27 cellular contexts compared by ENCODE assay signal in the genomic region with DNA sequence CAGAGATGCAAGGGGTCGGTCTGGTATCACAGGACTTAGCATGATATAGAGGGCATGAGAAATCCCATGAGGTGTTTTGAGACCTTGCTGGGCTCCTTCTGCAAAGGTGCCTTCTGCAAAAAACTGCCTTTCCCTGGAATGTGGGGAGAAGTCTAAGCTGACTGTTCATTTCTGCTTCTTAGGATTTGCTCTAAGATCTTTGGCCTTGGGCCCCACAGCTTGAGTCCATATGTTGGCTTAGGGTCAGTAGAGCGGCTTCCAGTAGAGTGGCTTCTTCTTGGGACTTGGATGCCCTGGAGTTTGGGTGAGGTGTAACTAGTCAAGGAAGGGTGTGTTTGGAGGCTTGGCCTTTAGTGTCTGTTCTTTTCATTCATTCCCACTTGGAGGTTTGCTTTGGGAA. TPM values are rescaled to one million over a fixed set of nuclear protein-coding genes. Genes with fewer than 3 reads are reported as not detected.
DNase-seq lines count a peak whose midpoint lies in the region; ATAC-seq and TF ChIP-seq lines count a peak whose summit lies in the region.
"Had no signal": no experiment of that assay in that cellular context is flagged by ENCODE, and none has a peak within 500 bp of the region (broad histone marks: within the 10 kb centered on the region; RNA-seq: fewer than 3 reads in every experiment).

No MANE protein-coding gene starts in this region.

- peak overlapping the region; percentile 41 for H2AK5ac ChIP-seq in mesenchymal stem cell (ENCODE audit: low read length, severe bottlenecking)

- no peak overlapping the region for H3K23ac ChIP-seq in mesenchymal stem cell (ENCODE audit: low read length in 2 of 2)

- H3K79me1 ChIP-seq in mesenchymal stem cell (replicated peaks; ENCODE audit: low read length, poor library complexity, severe bottlenecking): peaks cover 23% of the 10 kb centered on the region

- H3K4me3 ChIP-seq in adrenal gland (no peak overlapping the region), mesenchymal stem cell (ENCODE audit: insufficient read depth in 1 of 2, low read depth in 1 of 2, low read length in 2 of 2) (no peak overlapping the region), HAP-1 (no peak overlapping the region)
- H3K4me3 ChIP-seq: upper lobe of left lung had no signal

- peaks cover 26 to 30% of the 10 kb centered on the region in 2 donors for H3K4me1 ChIP-seq in adrenal gland (replicated peaks in 1 of 2)
- peaks cover 27% of the 10 kb centered on the region for H3K4me1 ChIP-seq in mesenchymal stem cell (ENCODE audit: control insufficient read depth, insufficient read depth, low read depth, low read length)
- H3K4me1 ChIP-seq in HAP-1: no peaks in the 10 kb centered on the region

- H3K9me3 ChIP-seq in adrenal gland (replicated peaks in 1 of 3): no peaks in the 10 kb centered on the region
- no peaks in the 10 kb centered on the region for H3K9me3 ChIP-seq in mesenchymal stem cell (ENCODE audit: control insufficient read depth, low read length)
- H3K9me3 ChIP-seq in HAP-1: no peaks in the 10 kb centered on the region
- H3K9me3 ChIP-seq: SK-N-SH, upper lobe of left lung had no signal

- H2BK12ac ChIP-seq in mesenchymal stem cell (ENCODE audit: low read length in 2 of 2): no peak overlapping the region

- H3K36me3 ChIP-seq in adrenal gland (replicated peaks in 1 of 2): peaks cover 0 to 51% of the 10 kb centered on the region in 2 donors
- peaks cover 48 to 73% of the 10 kb centered on the region in 2 experiments for H3K36me3 ChIP-seq in mesenchymal stem cell (ENCODE audit: control insufficient read depth in 1 of 2, insufficient read depth in 2 of 2, low read depth in 1 of 2, low read length in 2 of 2)
- H3K36me3 ChIP-seq in HAP-1 (replicated peaks): no peaks in the 10 kb centered on the region

- H3K4me1 Mint-ChIP-seq in activated naive CD4-positive, alpha-beta T cell treated with anti-CD3 and anti-CD28 coated beads, Interleukin-2, amount 50 U/mL, for 24 hours: peaks cover 15% of the 10 kb centered on the region
- H3K4me1 Mint-ChIP-seq: mesothelial cell of epicardium had no signal

- no peak overlapping the region for H2BK5ac ChIP-seq in mesenchymal stem cell (ENCODE audit: low read depth, low read length, poor library complexity, severe bottlenecking)

- peak overlapping the region in 4 of 5 donors; percentile 81 to 90 (median 87) for H3K27ac ChIP-seq in adrenal gland
- H3K27ac ChIP-seq in mesenchymal stem cell (ENCODE audit: low read length, poor library complexity, severe bottlenecking): no peak overlapping the region

- H3K27me3 Mint-ChIP-seq in activated naive CD4-positive, alpha-beta T cell treated with anti-CD3 and anti-CD28 coated beads, Interleukin-2, amount 50 U/mL, for 24 hours: no peaks in the 10 kb centered on the region
- H3K27me3 Mint-ChIP-seq: activated naive CD4-positive, alpha-beta T cell treated with anti-CD3 and anti-CD28 coated beads, Interleukin-2, amount 10 ng/mL, durations not matched to agents 7 days and 5 days; CD4-positive, alpha-beta memory T cell had no signal

- H3K27ac Mint-ChIP-seq in activated naive CD4-positive, alpha-beta T cell treated with anti-CD3 and anti-CD28 coated beads, Interleukin-2, amount 50 U/mL, for 24 hours: peak overlapping the region; percentile 14
- H3K27ac Mint-ChIP-seq: activated naive CD4-positive, alpha-beta T cell treated with anti-CD3 and anti-CD28 coated beads, Interleukin-2, amount 10 ng/mL, durations not matched to agents 7 days and 5 days; mesothelial cell of epicardium had no signal

- H4K8ac ChIP-seq in mesenchymal stem cell (ENCODE audit: low read length): no peak overlapping the region

- no peak overlapping the region for H3K4me2 ChIP-seq in mesenchymal stem cell (ENCODE audit: low read length, poor library complexity, severe bottlenecking)

- no peak for DNase-seq in activated naive CD4-positive, alpha-beta T cell treated with anti-CD3 and anti-CD28 coated beads, Interleukin-2, amount 50 U/mL, for 16 hours
- DNase-seq in adrenal gland (peak in 2 of 7 donors; percentile 13 to 38), mesenchymal stem cell (no peak), NCI-H1694 (lab: John Stamatoyannopoulos, UW) (no peak), HAP-1 (ENCODE audit: low spot score in 2 of 2) (no peak)
- DNase-seq: activated CD4-positive, alpha-beta T cell treated with anti-CD3 and anti-CD28 coated beads, Interleukin-2, amount 50 U/mL, for 4 hours; activated CD8-positive, alpha-beta memory T cell treated with anti-CD3 and anti-CD28 coated beads, Interleukin-2, amount 50 U/mL, for 4 hours; activated naive CD4-positive, alpha-beta T cell treated with anti-CD3 and anti-CD28 coated beads, Interleukin-2, amount 10 ng/mL, durations not matched to agents 7 days and 5 days; AML-193; aorta; CD4-positive, alpha-beta memory T cell; DMS 273 treated with DMSO at 0.1 percent for 48 hours; effector memory CD4-positive, alpha-beta T cell; islet precursor cell; Kasumi-1; NCI-H1417 treated with DMSO at 0.1 percent for 48 hours; NCI-H2081 treated with DMSO at 0.1 percent for 48 hours; NCI-H2227 treated with DMSO at 0.1 percent for 48 hours; NCI-H526; NK-92 treated with Interleukin-12 subunit alpha and Interleukin-12 subunit beta, amount 100 ng/mL, for 24 hours; SK-N-SH; stimulated activated CD4-positive, alpha-beta T cell treated with anti-CD3 and anti-CD28 coated beads, Interleukin-4, amount 100 ng/mL, for 24 hours; upper lobe of left lung had no signal

- H2BK120ac ChIP-seq in mesenchymal stem cell (ENCODE audit: low read depth, low read length): no peak overlapping the region

- no peak overlapping the region for H2BK15ac ChIP-seq in mesenchymal stem cell (ENCODE audit: low read depth, poor library complexity, severe bottlenecking)

- H3K9me3 Mint-ChIP-seq in activated naive CD4-positive, alpha-beta T cell treated with anti-CD3 and anti-CD28 coated beads, Interleukin-2, amount 50 U/mL, for 24 hours: no peaks in the 10 kb centered on the region
- H3K9me3 Mint-ChIP-seq: activated naive CD4-positive, alpha-beta T cell treated with anti-CD3 and anti-CD28 coated beads, Interleukin-2, amount 10 ng/mL, durations not matched to agents 7 days and 5 days; CD4-positive, alpha-beta memory T cell had no signal

- H4K91ac ChIP-seq in mesenchymal stem cell (ENCODE audit: low read length): no peak overlapping the region

- H3K9ac ChIP-seq in mesenchymal stem cell (ENCODE audit: low read length): no peak overlapping the region

- no peak overlapping the region for H3K4ac ChIP-seq in mesenchymal stem cell (ENCODE audit: low read depth in 1 of 2, low read length in 2 of 2)

- TF ChIP-seq POLR2A in adrenal gland (IDR thresholded peaks at IDR 0.05): no peak

- WGBS in adrenal gland, 4 donors: 96 to 100% (median 97%) methylated on average over 1 to 2 of the region's 2 CpGs
- WGBS in mesenchymal stem cell: 98% methylated on average over 2 of the region's 2 CpGs

- no peak for ATAC-seq in HG03469 (IDR thresholded peaks at IDR 0.05; ENCODE audit: unreplicated experiment)
- no peak for ATAC-seq in HG03196 (IDR thresholded peaks at IDR 0.05; ENCODE audit: unreplicated experiment)

- intact Hi-C loops in adrenal gland (cut with DNase I): no loop called here

- no peak overlapping the region for H3K14ac ChIP-seq in mesenchymal stem cell (ENCODE audit: low read length in 2 of 2)

- H2AFZ ChIP-seq in mesenchymal stem cell (ENCODE audit: low read depth, low read length): no peak overlapping the region

- H3K4me3 Mint-ChIP-seq in activated naive CD4-positive, alpha-beta T cell treated with anti-CD3 and anti-CD28 coated beads, Interleukin-2, amount 50 U/mL, for 24 hours: no peak overlapping the region
- H3K4me3 Mint-ChIP-seq: activated naive CD4-positive, alpha-beta T cell treated with anti-CD3 and anti-CD28 coated beads, Interleukin-2, amount 10 ng/mL, durations not matched to agents 7 days and 5 days; CD4-positive, alpha-beta memory T cell; mesothelial cell of epicardium had no signal

- H3K36me3 Mint-ChIP-seq in activated naive CD4-positive, alpha-beta T cell treated with anti-CD3 and anti-CD28 coated beads, Interleukin-2, amount 50 U/mL, for 24 hours: peaks cover 14% of the 10 kb centered on the region

- no peaks in the 10 kb centered on the region for H3K27me3 ChIP-seq in adrenal gland
- H3K27me3 ChIP-seq in mesenchymal stem cell (ENCODE audit: control insufficient read depth in 1 of 2, insufficient read depth in 1 of 2, low read length in 2 of 2): no peaks in the 10 kb centered on the region
- H3K27me3 ChIP-seq in HAP-1 (ENCODE audit: low read depth): no peaks in the 10 kb centered on the region
- H3K27me3 ChIP-seq: upper lobe of left lung had no signal

- peak overlapping the region in 1 of 2 experiments; percentile 29 for H3K18ac ChIP-seq in mesenchymal stem cell (ENCODE audit: low read depth in 1 of 2, low read length in 2 of 2)

- in situ Hi-C loops in HAP-1 (cut with MboI; ENCODE audit: low sequenced_read_pairs): no loop called here

- no peak for TF ChIP-seq CTCF in adrenal gland (IDR thresholded peaks at IDR 0.05)

RNA-seq across cellular contexts. Expression of gene AMPD3, which starts 37.0 kb away (rescaled TPM):
- 10 to 100 TPM; 16.9 to 64.1 (median 45.7) TPM for total RNA-seq in adrenal gland
- polyA plus RNA-seq in adrenal gland: 10 to 100 TPM; 16.5 to 26.0 (median 18.7) TPM
- 19.4 TPM for polyA plus RNA-seq in mesenchymal stem cell (2013, experiment 1 of 2)
- polyA plus RNA-seq in mesenchymal stem cell (2013, experiment 2 of 2): 19.7 TPM

RNA-seq across cellular contexts. Expression of gene RNF141, which starts 48.9 kb away (rescaled TPM):
- total RNA-seq in adrenal gland: 100 to 1,000 TPM in 1 of 8 donors, 10 to 100 TPM in 7; 42.8 to 109 (median 59.5) TPM
- polyA plus RNA-seq in adrenal gland: 10 to 100 TPM; 10.3 to 63.5 (median 16.2) TPM
- polyA plus RNA-seq in mesenchymal stem cell (2013, experiment 1 of 2): 22.6 TPM
- polyA plus RNA-seq in mesenchymal stem cell (2013, experiment 2 of 2): 23.1 TPM
